ENCODE assay signal across 10 cellular contexts in genomic region chr13:41416276-41416675, GRCh38. TPM values are rescaled to one million over a fixed set of nuclear protein-coding genes. Genes with fewer than 3 reads are reported as not detected.
A peak's percentile ranks its signal among the peaks of the same experiment; 100 is the strongest.
DNase-seq lines count a peak whose midpoint lies in the region; ATAC-seq and TF ChIP-seq lines count a peak whose summit lies in the region.
"Had no signal": no experiment of that assay in that cellular context is flagged by ENCODE, and none has a peak within 500 bp of the region (broad histone marks: within the 10 kb centered on the region; RNA-seq: fewer than 3 reads in every experiment).

No MANE protein-coding gene starts in this region.

- no peak overlapping the region for H3K4me3 Mint-ChIP-seq in osteocyte (ENCODE audit: unreplicated experiment)

- peaks cover 2% of the 10 kb centered on the region for H3K36me3 Mint-ChIP-seq in osteocyte (ENCODE audit: unreplicated experiment)

- TF ChIP-seq CTCF in BJ (IDR thresholded peaks at IDR 0.05; ENCODE audit: insufficient read depth, low read depth, low read length) (no peak), foreskin fibroblast (IDR thresholded peaks at IDR 0.05; ENCODE audit: low read depth, low read length) (no peak), osteocyte (IDR thresholded peaks at IDR 0.05) (no peak)

- in situ Hi-C loops in GM23248 (cut with MboI): no loop called here

- H3K9me3 ChIP-seq in GM23248 (ENCODE audit: low read depth): no peaks in the 10 kb centered on the region
- H3K9me3 ChIP-seq: BLaER1 had no signal

- H3K36me3 ChIP-seq in BJ (ENCODE audit: control insufficient read depth, insufficient read depth, low read length): no peaks in the 10 kb centered on the region
- no peaks in the 10 kb centered on the region for H3K36me3 ChIP-seq in GM23248 (ENCODE audit: low read depth)
- H3K36me3 ChIP-seq: BLaER1 had no signal

- no peaks in the 10 kb centered on the region for H3K79me2 ChIP-seq in GM23248 (ENCODE audit: insufficient read depth)

- intact Hi-C loops in head of caudate nucleus (cut with DNase I): no loop called here

- H3K27me3 ChIP-seq in BJ (ENCODE audit: control insufficient read depth, insufficient read depth, low read length) (peaks cover 2% of the 10 kb centered on the region; the same call in 1 of the 2 replicates), GM23248 (replicated peaks; ENCODE audit: insufficient read depth) (no peaks in the 10 kb centered on the region)
- H3K27me3 ChIP-seq: BLaER1 had no signal

- 31 to 33% methylated on average over 3 of the region's 3 CpGs for WGBS in GM23248 (ENCODE audit: low coverage in 1 of 2, low lambda C conversion rate in 2 of 2, missing lambda C conversion rate in 2 of 2), 2 experiments

- no peak overlapping the region for H3K4me2 ChIP-seq in GM23248 (ENCODE audit: unreplicated experiment)
- H3K4me2 ChIP-seq: BLaER1, KMS-11 had no signal

- H3K9me3 Mint-ChIP-seq in osteocyte (ENCODE audit: unreplicated experiment): peaks cover 7% of the 10 kb centered on the region

- H3K4me3 ChIP-seq in BJ (ENCODE audit: low read depth, low read length): no peak overlapping the region
- H3K4me3 ChIP-seq in GM23248: no peak overlapping the region
- H3K4me3 ChIP-seq in foreskin fibroblast (ENCODE audit: low read depth in 1 of 2, low read length in 2 of 2): no peak overlapping the region
- H3K4me3 ChIP-seq: BLaER1 had no signal

- ATAC-seq in HG02870 (IDR thresholded peaks at IDR 0.05; ENCODE audit: unreplicated experiment): no peak

- no peaks in the 10 kb centered on the region for H3K4me1 ChIP-seq in GM23248 (ENCODE audit: insufficient read depth)

- H3K27ac Mint-ChIP-seq in osteocyte (ENCODE audit: unreplicated experiment): no peak overlapping the region

- no peaks in the 10 kb centered on the region for H3K9me2 ChIP-seq in GM23248 (ENCODE audit: insufficient read depth)

- CTCF ChIA-PET in BJ (lab: Yijun Ruan, JAX): interaction anchor here (1.6 kb wide), 1 partner anchor 236 kb away, joined by 7 read pairs; no protein-coding TSS in a partner anchor

- H3K4me1 Mint-ChIP-seq in osteocyte (ENCODE audit: unreplicated experiment): peaks cover 4% of the 10 kb centered on the region

- POLR2A ChIA-PET in BJ (lab: Charles Lee): no interaction called here

- H3K9ac ChIP-seq in GM23248: no peak overlapping the region
- H3K9ac ChIP-seq: BLaER1, KMS-11 had no signal

- no peaks in the 10 kb centered on the region for H3F3A ChIP-seq in GM23248 (ENCODE audit: insufficient read depth)

- H3K27ac ChIP-seq in GM23248: no peak overlapping the region
- H3K27ac ChIP-seq: BLaER1, KMS-11 had no signal

- no peaks in the 10 kb centered on the region for H4K20me1 ChIP-seq in GM23248 (ENCODE audit: insufficient read depth)
- H4K20me1 ChIP-seq: BLaER1 had no signal

- H2AFZ ChIP-seq in GM23248: no peak overlapping the region

- H3K27me3 Mint-ChIP-seq in osteocyte (ENCODE audit: unreplicated experiment): peaks cover 13% of the 10 kb centered on the region

- DNase-seq in BJ (ENCODE audit: low read depth) (peak; percentile 21), GM23248 (peak; percentile 38), fibroblast of gingiva (ENCODE audit: low read depth) (peak; percentile 27), foreskin fibroblast (peak; percentile 47 to 72), osteocyte (ENCODE audit: extremely low spot score, unreplicated experiment) (no peak), head of caudate nucleus (no peak)
- DNase-seq: H7 had no signal

RNA-seq across cellular contexts. Expression of gene RGCC, which starts 41.1 kb away (rescaled TPM):
- polyA plus RNA-seq in BJ (2011; rRNA removed) (5.7 and 7.8 TPM in 2 replicates), GM23248 (2016; fragmentation: Nextera tagmentation; extraction: Ambion mirVana) (33.3 and 36.0 TPM in 2 replicates)
- 1.2 and 1.6 TPM in 2 replicates for polyA minus RNA-seq in BJ (2011; rRNA and poly(A)+ RNA removed)
- total RNA-seq in GM23248 (2014; rRNA removed; shearing (Covaris generic)): 22.6 and 40.6 TPM in 2 replicates
- 1.3 and 1.6 TPM in 2 replicates for total RNA-seq in osteocyte

Comparison
In these comparisons a context has a peak if more than half of its experiments do, and no peak if none do; other contexts are left out.
1. DNase-seq: peak in BJ (single experiment), GM23248 (single experiment), fibroblast of gingiva (single experiment) and foreskin fibroblast (2 of 2); none in osteocyte (single experiment) and head of caudate nucleus (0 of 42).